9 cellular contexts compared by ENCODE assay signal in genomic region chr19:41872775-41873647, GRCh38. TPM values are rescaled to one million over a fixed set of nuclear protein-coding genes. Genes with fewer than 3 reads are reported as not detected.
DNase-seq lines count a peak whose midpoint lies in the region; ATAC-seq and TF ChIP-seq lines count a peak whose summit lies in the region.
"Had no signal": no experiment of that assay in that cellular context is flagged by ENCODE, and none has a peak within 500 bp of the region (broad histone marks: within the 10 kb centered on the region; RNA-seq: fewer than 3 reads in every experiment).

No MANE protein-coding gene starts in this region.

- H2BK12ac ChIP-seq in trophoblast cell (ENCODE audit: low read length) = no peak overlapping the region

- H2AK5ac ChIP-seq in trophoblast cell (ENCODE audit: low read length) = no peak overlapping the region

- no peak overlapping the region for H3K23ac ChIP-seq in trophoblast cell (ENCODE audit: low read length)

- H4K91ac ChIP-seq in trophoblast cell (ENCODE audit: low read depth, low read length) = no peak overlapping the region

- H3K79me1 ChIP-seq in trophoblast cell (ENCODE audit: low read length) = no peaks in the 10 kb centered on the region

- no peaks in the 10 kb centered on the region for H3K9me2 ChIP-seq in PC-3 (replicated peaks; ENCODE audit: low read length)

- H3K79me2 ChIP-seq in PC-3 (ENCODE audit: low read length) = peaks cover 3% of the 10 kb centered on the region; the same call in 1 of the 2 replicates
- H3K79me2 ChIP-seq in trophoblast cell (ENCODE audit: control insufficient read depth, insufficient read depth, low read length, poor library complexity) = no peaks in the 10 kb centered on the region

- no peaks in the 10 kb centered on the region for H3K9me3 ChIP-seq in PC-3 (ENCODE audit: low read length)
- no peaks in the 10 kb centered on the region for H3K9me3 ChIP-seq in trophoblast cell (ENCODE audit: insufficient read depth, low read depth, low read length)

- no peak overlapping the region for H3K14ac ChIP-seq in trophoblast cell (ENCODE audit: low read length)

- CTCF ChIA-PET in Calu3 (lab: Charles Lee) (interaction anchor here (0.6 to 1.7 kb wide), 13 partner anchors 11 to 476 kb away, joined by 3 to 16 read pairs (median 8); partner anchors contain the start of genes ARHGEF1, ERFL, RABAC1 and RPS19), PC-3 (lab: Charles Lee) (interaction anchor here (0.5 to 0.6 kb wide), 3 partner anchors 86 to 386 kb away, joined by 3 to 7 read pairs (median 3); partner anchors contain the start of gene RABAC1)

- H3K27ac ChIP-seq in PC-3 (ENCODE audit: low read length) (no peak overlapping the region), trophoblast cell (ENCODE audit: low read depth, low read length) (no peak overlapping the region)

- no peak overlapping the region for H3K4me2 ChIP-seq in PC-3 (ENCODE audit: low read length)
- H3K4me2 ChIP-seq in trophoblast cell (ENCODE audit: low read length) = no peak overlapping the region

- peaks cover 56% of the 10 kb centered on the region for H3K36me3 Mint-ChIP-seq in Calu3 (ENCODE audit: insufficient read depth, unreplicated experiment)

- H3K18ac ChIP-seq in trophoblast cell (ENCODE audit: low read length) = no peak overlapping the region

- H2AFZ ChIP-seq in PC-3 (ENCODE audit: low read length) (no peak overlapping the region), trophoblast cell (ENCODE audit: insufficient read depth, low read length, poor library complexity) (no peak overlapping the region)

- peak; percentile 85 for TF ChIP-seq CTCF in Calu3 (IDR thresholded peaks at IDR 0.05; ENCODE audit: unreplicated experiment)
- peak; percentile 78 for TF ChIP-seq CTCF in PC-3 (conservative IDR thresholded peaks at IDR 0.05; ENCODE audit: low read depth, low read length)
- peak; percentile 77 for TF ChIP-seq CTCF in foreskin fibroblast (IDR thresholded peaks at IDR 0.05; ENCODE audit: low read depth, low read length)

- H3F3A ChIP-seq in PC-3 (ENCODE audit: low read length, unreplicated experiment) = no peaks in the 10 kb centered on the region

- BruUV-seq in Calu3 (replicated peaks; lab: Mats Ljungman, UMichigan) (TSS peak; percentile 19), PC-3 (replicated peaks; lab: Mats Ljungman, UMichigan) (no TSS peak)

- no peak overlapping the region for H3K4ac ChIP-seq in trophoblast cell (ENCODE audit: low read depth, low read length)

- H3K27me3 Mint-ChIP-seq in Calu3 (ENCODE audit: unreplicated experiment) = no peaks in the 10 kb centered on the region

- H3K36me3 ChIP-seq in PC-3 (ENCODE audit: low read depth, low read length) (peaks cover 29% of the 10 kb centered on the region), trophoblast cell (ENCODE audit: control insufficient read depth in 1 of 2, insufficient read depth in 2 of 2, low read length in 2 of 2) (peaks cover 41 to 42% of the 10 kb centered on the region in 2 experiments)

- peak overlapping the region; percentile 78 for H3K27ac Mint-ChIP-seq in Calu3 (ENCODE audit: unreplicated experiment)

- ATAC-seq in PC-3 = peak; percentile 84
- ATAC-seq in HG03571 (IDR thresholded peaks at IDR 0.05; ENCODE audit: unreplicated experiment) = no peak
- ATAC-seq in HG03378 (IDR thresholded peaks at IDR 0.05; ENCODE audit: unreplicated experiment) = no peak

- no peak overlapping the region for H2BK120ac ChIP-seq in trophoblast cell (ENCODE audit: insufficient read depth, low read length, poor library complexity)

- no peaks in the 10 kb centered on the region for H3K9me3 Mint-ChIP-seq in Calu3 (ENCODE audit: low read depth, unreplicated experiment)

- no peaks in the 10 kb centered on the region for H3K27me3 ChIP-seq in PC-3 (ENCODE audit: low read length)
- no peaks in the 10 kb centered on the region for H3K27me3 ChIP-seq in trophoblast cell (ENCODE audit: insufficient read depth, low read length)

- peaks cover 8% of the 10 kb centered on the region; the same call in 1 of the 2 replicates for H3K4me1 ChIP-seq in PC-3 (ENCODE audit: insufficient read depth, low read length)
- no peaks in the 10 kb centered on the region for H3K4me1 ChIP-seq in trophoblast cell (ENCODE audit: control insufficient read depth in 1 of 2, insufficient read depth in 2 of 2, low read length in 2 of 2)

- no peak overlapping the region for H4K12ac ChIP-seq in trophoblast cell (ENCODE audit: low read depth, low read length)

- POLR2A ChIA-PET in PC-3 (lab: Charles Lee; ENCODE audit: unreplicated experiment) = no interaction called here

- H4K8ac ChIP-seq in trophoblast cell (ENCODE audit: low read depth, low read length) = no peak overlapping the region

- H3K4me3 ChIP-seq in PC-3 (ENCODE audit: low read length) = no peak overlapping the region
- H3K4me3 ChIP-seq in foreskin fibroblast (ENCODE audit: low read depth in 1 of 2, low read length in 2 of 2) = no peak overlapping the region
- H3K4me3 ChIP-seq in trophoblast cell (ENCODE audit: low read depth, low read length) = no peak overlapping the region

- H4K20me1 ChIP-seq in PC-3 (ENCODE audit: low read length) = peaks cover 17% of the 10 kb centered on the region

- H3K4me1 Mint-ChIP-seq in Calu3 (ENCODE audit: low read depth, unreplicated experiment) = peaks cover 22% of the 10 kb centered on the region

- H2BK5ac ChIP-seq in trophoblast cell (ENCODE audit: low read depth, low read length, poor library complexity) = no peak overlapping the region

- H3K9ac ChIP-seq in PC-3 (ENCODE audit: low read length) (no peak overlapping the region), trophoblast cell (ENCODE audit: low read length) (no peak overlapping the region)

- WGBS in trophoblast cell (ENCODE audit: extremely low coverage, insufficient coverage, insufficient read length) = no CpG with 5 or more reads among the region's 18 CpGs

- H3K4me3 Mint-ChIP-seq in Calu3 (ENCODE audit: low read depth, unreplicated experiment) = no peak overlapping the region

- DNase-seq in Calu3 = peak; percentile 92
- DNase-seq in HuH-7 (ENCODE audit: low spot score) = peak; percentile 83
- peak; percentile 75 for DNase-seq in PC-3
- peak; percentile 47 for DNase-seq in activated T-helper 9 cell treated with anti-CD3 and anti-CD28 coated beads, Interleukin-2, amount 50 U/mL, for 16 hours (ENCODE audit: low read depth)
- DNase-seq in foreskin fibroblast = peak; percentile 49 to 82
- peak; percentile 82 for DNase-seq in trophoblast cell

- intact Hi-C loops in Calu3 (cut with micrococcal nuclease; ENCODE audit: unreplicated experiment) (loop anchor here (1.0 to 2.0 kb wide), 3 partner anchors 62 to 84 kb away; no protein-coding TSS in a partner anchor), PC-3 (cut with micrococcal nuclease) (loop anchor here (5.0 kb wide), 2 partner anchors 64 to 84 kb away; partner anchors contain the start of gene RABAC1)

RNA-seq across cellular contexts. Expression of gene CD79A, which starts 4.1 kb away (rescaled TPM):
- total RNA-seq in Calu3 (2022) (0.45 and 0.59 TPM in 2 replicates), PC-3 (2014; rRNA removed) (0.11 TPM in 1 of 2 replicates, not detected in the other)
- 0.17 and 0.31 TPM in 2 replicates for polyA plus RNA-seq in trophoblast cell (2013)
- total RNA-seq: temporal lobe had no signal

RNA-seq across cellular contexts. Expression of gene ARHGEF1, which starts 10.0 kb away (rescaled TPM):
- total RNA-seq in Calu3 (2022) = 122 and 163 TPM in 2 replicates
- 50.8 and 64.3 TPM in 2 replicates for total RNA-seq in PC-3 (2014; rRNA removed)
- polyA plus RNA-seq in trophoblast cell (2013) = 65.5 and 67.8 TPM in 2 replicates

RNA-seq across cellular contexts. Expression of gene RPS19, which starts 13.0 kb away (rescaled TPM):
- total RNA-seq in Calu3 (2022) (2,051 and 2,220 TPM in 2 replicates), PC-3 (2014; rRNA removed) (1,687 and 1,830 TPM in 2 replicates)
- 2,902 and 2,904 TPM in 2 replicates for polyA plus RNA-seq in trophoblast cell (2013)

RNA-seq across cellular contexts. Expression of gene DMRTC2, which starts 28.2 kb away (rescaled TPM):
- total RNA-seq in Calu3 (2022) (not detected in 2 replicates), PC-3 (2014; rRNA removed) (not detected in 2 replicates)
- polyA plus RNA-seq in trophoblast cell (2013) = not detected in 2 replicates
- total RNA-seq: temporal lobe had no signal

RNA-seq across cellular contexts. Expression of gene LYPD4, which starts 28.5 kb away (rescaled TPM):
- total RNA-seq in Calu3 (2022) (not detected in 2 replicates), PC-3 (2014; rRNA removed) (not detected in 2 replicates)
- not detected in 2 replicates for polyA plus RNA-seq in trophoblast cell (2013)
- total RNA-seq: temporal lobe had no signal
